In genomic region chr6:50815436-50816114, GRCh38 we compare ENCODE assay signal across 1 cellular context.
TF ChIP-seq lines count a peak whose summit lies in the region.

No MANE protein-coding gene starts in this region.

TF ChIP-seq in K562, 482 proteins besides CTCF, POLR2A, EP300 and RAD21 (continued from another document):
- peak; percentile 76 for TF ChIP-seq MGA (IDR thresholded peaks at IDR 0.05)
- TF ChIP-seq MAX (CRISPR knock-in tag; IDR thresholded peaks at IDR 0.05): no peak
- peak; percentile 34; the same call in 1 of the 2 replicates for TF ChIP-seq ATF7 (IDR thresholded peaks at IDR 0.05)
- no peak for TF ChIP-seq FOXA3 (CRISPR knock-in tag; conservative IDR thresholded peaks at IDR 0.05 in 1 of 2, IDR thresholded peaks at IDR 0.05 in 1 of 2)
- TF ChIP-seq TRIM28 (IDR thresholded peaks at IDR 0.05): 0 out of 2 replicates have a peak, but pooled peaks have one; percentile 13
- 0 out of 2 replicates have a peak, but pooled peaks have one; percentile 19 for TF ChIP-seq HDAC2 (IDR thresholded peaks at IDR 0.05)
- TF ChIP-seq NEUROD1 (IDR thresholded peaks at IDR 0.05; ENCODE audit: borderline replicate concordance, low read depth, low read length, partially characterized antibody): no peak
- TF ChIP-seq EP400 (IDR thresholded peaks at IDR 0.05): peak; percentile 40; the same call in 1 of the 2 replicates
- 0 out of 4 replicates have a peak, but pooled peaks of 1 of the 2 experiments have one; percentile 30 for TF ChIP-seq MNT (conservative IDR thresholded peaks at IDR 0.05)
